Comparison of ENCODE assay signal across 21 cellular contexts in genomic region chr3:49642708-49643145, GRCh38.
"Had no signal": no experiment of that assay in that cellular context is flagged by ENCODE, and none has a peak within 500 bp of the region (broad histone marks: within the 10 kb centered on the region; RNA-seq: fewer than 3 reads in every experiment).

No MANE protein-coding gene starts in this region.

- H3K27me3 ChIP-seq: MG63, SJCRH30 had no signal

- H3K9me3 ChIP-seq: MG63, SJCRH30 had no signal

- H3K4me1 ChIP-seq: SJCRH30 had no signal

- H3K36me3 ChIP-seq: MG63, SJCRH30 had no signal

- H3K4me3 ChIP-seq: MG63, SJCRH30 had no signal

- H3K27ac ChIP-seq: SJCRH30 had no signal

- DNase-seq: IMR-90, Karpas-422, KG1, MG63, NCI-H1092, NCI-H1105 treated with DMSO at 0.1 percent for 48 hours, NCI-H1417 treated with DMSO at 0.1 percent for 48 hours, NCI-H146, NCI-H1694 treated with DMSO at 0.1 percent for 48 hours, NCI-H1930, NCI-H2081, NCI-H2107, NCI-H226, NCI-H446, NCI-H510A, NCI-H524 treated with DMSO at 0.1 percent for 48 hours, NCI-H69, NCI-H774, PC-3, SHP77 treated with DMSO at 0.1 percent for 48 hours, SJCRH30 had no signal
